Comparison of ENCODE assay signal across 1 cellular context in the genomic region with DNA sequence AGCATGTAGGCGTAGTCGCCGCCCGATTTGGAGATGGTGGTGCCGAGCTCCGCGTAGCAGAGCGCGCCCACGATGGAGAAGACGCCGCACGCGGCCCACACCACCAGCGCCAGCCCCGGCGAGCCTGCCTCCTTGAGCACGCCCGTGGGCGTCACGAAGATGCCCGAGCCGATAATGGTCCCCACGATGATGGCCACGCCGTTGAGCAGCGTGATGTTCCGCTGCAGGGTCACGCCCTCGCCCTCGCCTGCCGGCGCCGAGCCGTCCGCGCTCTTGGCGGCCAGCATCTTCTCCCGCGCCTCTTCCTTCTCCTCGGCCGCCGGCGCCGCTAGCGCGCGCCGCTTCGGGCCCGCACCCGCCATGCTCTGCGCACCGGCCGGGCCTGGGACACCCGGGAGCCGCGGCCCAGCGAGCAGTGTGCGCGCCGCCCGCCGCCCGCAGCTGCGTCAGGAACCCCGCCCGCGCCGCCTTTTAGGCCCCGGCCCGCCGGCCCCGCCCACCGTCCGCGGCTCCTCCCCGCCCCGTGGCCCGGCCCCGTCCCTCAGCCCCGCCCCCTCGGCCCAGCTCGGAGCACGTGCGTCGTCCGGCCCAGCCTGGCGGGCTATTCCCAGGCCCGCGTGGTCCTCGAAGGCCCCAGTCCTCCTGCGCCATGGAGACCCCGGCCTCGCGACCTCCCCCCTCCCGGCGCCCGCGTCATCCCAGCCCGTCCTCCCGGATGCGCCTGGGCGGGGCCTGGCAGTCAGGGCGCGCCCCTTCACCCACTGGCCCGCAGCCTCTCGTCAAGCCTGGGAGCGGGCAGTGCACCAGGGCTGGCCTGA.
TF ChIP-seq lines count a peak whose summit lies in the region.
"Not testable (repeated sequence)": the region's sequence is repeated elsewhere in the genome, so short reads cannot be mapped to it uniquely, and the experiment has no call there.

TSS of gene SLC7A5 (minus strand) at position 447 of the 818 bp plus-strand sequence. CDS start at position 362, 85 bp downstream.

TF ChIP-seq in HepG2, 621 proteins besides CTCF, POLR2A, EP300 and RAD21 (continued from another document and continues in another):
- TF ChIP-seq PRDM15 (CRISPR knock-in tag; IDR thresholded peaks at IDR 0.05) (peak; percentile 39; the same call in 1 of the 2 replicates), ZNF749 (CRISPR knock-in tag; IDR thresholded peaks at IDR 0.05; ENCODE audit: borderline replicate concordance) (peak; percentile 93), HIC2 (CRISPR knock-in tag; IDR thresholded peaks at IDR 0.05; ENCODE audit: low read depth) (peak; percentile 52; the same call in 1 of the 2 replicates), CBFB (CRISPR knock-in tag; IDR thresholded peaks at IDR 0.05) (peak; percentile 26; the same call in 1 of the 2 replicates), HNRNPLL (IDR thresholded peaks at IDR 0.05; ENCODE audit: low read depth, low read length, poor library complexity, severe bottlenecking) (peak; percentile 64), ISL2 (CRISPR knock-in tag; IDR thresholded peaks at IDR 0.05) (peak; percentile 63), DMTF1 (CRISPR knock-in tag; IDR thresholded peaks at IDR 0.05) (peak; percentile 84; the same call in 1 of the 2 replicates), ERF (CRISPR knock-in tag; IDR thresholded peaks at IDR 0.05) (peak; percentile 61), ZBTB40 (CRISPR knock-in tag; IDR thresholded peaks at IDR 0.05) (peak; percentile 89), ELF3 (CRISPR knock-in tag; IDR thresholded peaks at IDR 0.05) (peak; percentile 43), ZFX (CRISPR knock-in tag; IDR thresholded peaks at IDR 0.05; ENCODE audit: low read depth) (peak; percentile 96), JUNB (CRISPR knock-in tag; IDR thresholded peaks at IDR 0.05; ENCODE audit: borderline replicate concordance) (peak; percentile 81; the same call in 1 of the 2 replicates), POLR2AphosphoS5 (IDR thresholded peaks at IDR 0.05; ENCODE audit: low read depth, low read length) (peak; percentile 76), DMAP1 (CRISPR knock-in tag; IDR thresholded peaks at IDR 0.05) (peak; percentile 45; the same call in 1 of the 2 replicates), ZNF766 (CRISPR knock-in tag; IDR thresholded peaks at IDR 0.05; ENCODE audit: borderline replicate concordance) (peak; percentile 98), SNAI1 (CRISPR knock-in tag; IDR thresholded peaks at IDR 0.05; ENCODE audit: borderline replicate concordance) (peak; percentile 78; the same call in 1 of the 2 replicates), ZSCAN21 (CRISPR knock-in tag; IDR thresholded peaks at IDR 0.05; ENCODE audit: borderline replicate concordance) (peak; percentile 94; the same call in 1 of the 2 replicates)
- not testable (repeated sequence) for TF ChIP-seq ZBTB40 (IDR thresholded peaks at IDR 0.05)
- TF ChIP-seq, protein P1, sequence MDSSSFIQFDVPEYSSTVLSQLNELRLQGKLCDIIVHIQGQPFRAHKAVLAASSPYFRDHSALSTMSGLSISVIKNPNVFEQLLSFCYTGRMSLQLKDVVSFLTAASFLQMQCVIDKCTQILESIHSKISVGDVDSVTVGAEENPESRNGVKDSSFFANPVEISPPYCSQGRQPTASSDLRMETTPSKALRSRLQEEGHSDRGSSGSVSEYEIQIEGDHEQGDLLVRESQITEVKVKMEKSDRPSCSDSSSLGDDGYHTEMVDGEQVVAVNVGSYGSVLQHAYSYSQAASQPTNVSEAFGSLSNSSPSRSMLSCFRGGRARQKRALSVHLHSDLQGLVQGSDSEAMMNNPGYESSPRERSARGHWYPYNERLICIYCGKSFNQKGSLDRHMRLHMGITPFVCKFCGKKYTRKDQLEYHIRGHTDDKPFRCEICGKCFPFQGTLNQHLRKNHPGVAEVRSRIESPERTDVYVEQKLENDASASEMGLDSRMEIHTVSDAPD (CRISPR knock-in tag; IDR thresholded peaks at IDR 0.05) = 0 out of 2 replicates have a peak, but pooled peaks have one; percentile 43
- TF ChIP-seq, protein P2, sequence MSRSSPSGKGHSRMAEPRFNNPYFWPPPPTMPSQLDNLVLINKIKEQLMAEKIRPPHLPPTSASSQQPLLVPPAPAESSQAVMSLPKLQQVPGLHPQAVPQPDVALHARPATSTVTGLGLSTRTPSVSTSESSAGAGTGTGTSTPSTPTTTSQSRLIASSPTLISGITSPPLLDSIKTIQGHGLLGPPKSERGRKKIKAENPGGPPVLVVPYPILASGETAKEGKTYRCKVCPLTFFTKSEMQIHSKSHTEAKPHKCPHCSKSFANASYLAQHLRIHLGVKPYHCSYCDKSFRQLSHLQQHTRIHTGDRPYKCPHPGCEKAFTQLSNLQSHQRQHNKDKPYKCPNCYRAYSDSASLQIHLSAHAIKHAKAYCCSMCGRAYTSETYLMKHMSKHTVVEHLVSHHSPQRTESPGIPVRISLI (CRISPR knock-in tag; IDR thresholded peaks at IDR 0.05; ENCODE audit: borderline replicate concordance) = peak; percentile 6; the same call in 1 of the 2 replicates
